Comparison of ENCODE assay signal across 13 cellular contexts in the genomic region with DNA sequence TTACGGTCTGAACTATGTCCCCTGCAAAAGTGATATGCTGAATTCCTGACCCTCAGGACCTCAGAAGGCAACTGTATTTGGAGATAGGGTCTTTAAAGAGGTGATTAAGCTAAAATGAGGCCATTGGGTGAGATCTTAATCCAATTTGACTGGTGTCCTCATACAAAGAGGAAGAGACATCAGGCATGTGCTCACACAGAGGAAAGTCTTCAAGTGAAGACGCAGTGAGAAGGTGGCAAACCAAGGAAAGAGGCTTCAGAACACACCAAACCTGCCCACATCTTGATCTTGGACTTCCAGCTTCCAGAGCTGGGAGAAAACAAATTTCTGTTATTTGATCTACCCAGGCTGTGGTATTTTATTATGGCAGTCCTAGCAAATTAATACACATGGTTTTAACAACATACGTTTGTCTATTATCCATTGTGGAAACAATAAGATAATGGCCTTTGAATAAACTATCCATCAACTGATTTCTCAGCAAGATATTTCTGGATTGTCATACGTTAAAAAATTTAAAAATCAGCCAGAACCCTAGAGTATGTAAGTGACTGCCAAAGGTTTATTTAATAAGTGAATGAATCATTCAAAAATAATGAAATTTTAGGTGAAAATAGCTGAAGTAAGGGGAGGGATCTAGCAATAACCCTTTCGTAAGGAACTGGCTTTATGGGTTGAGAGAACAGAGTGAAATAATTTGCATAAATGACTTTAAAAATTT. TPM values are rescaled to one million over a fixed set of nuclear protein-coding genes. Genes with fewer than 3 reads are reported as not detected.
DNase-seq lines count a peak whose midpoint lies in the region; ATAC-seq, FAIRE-seq and TF ChIP-seq lines count a peak whose summit lies in the region.
"Had no signal": no experiment of that assay in that cellular context is flagged by ENCODE, and none has a peak within 500 bp of the region (broad histone marks: within the 10 kb centered on the region; RNA-seq: fewer than 3 reads in every experiment).

No MANE protein-coding gene starts in this region.

- ATAC-seq in HepG2: no peak
- ATAC-seq: left ventricle myocardium superior had no signal

- H4K20me1 ChIP-seq in GM23248 (ENCODE audit: insufficient read depth) (no peaks in the 10 kb centered on the region), HepG2 (ENCODE audit: insufficient read depth, low read length) (no peaks in the 10 kb centered on the region)

- H3K27me3 ChIP-seq in GM23248 (replicated peaks; ENCODE audit: insufficient read depth): no peaks in the 10 kb centered on the region
- H3K27me3 ChIP-seq in HepG2 (ENCODE audit: control insufficient read depth in 1 of 2, insufficient read depth in 2 of 2, low read length in 2 of 2): peaks cover 0 to 18% of the 10 kb centered on the region in 2 experiments; a peak in 3 of 5 replicates
- H3K27me3 ChIP-seq in A673 (replicated peaks; ENCODE audit: insufficient read depth, low read depth, low read length, poor library complexity): no peaks in the 10 kb centered on the region
- no peaks in the 10 kb centered on the region for H3K27me3 ChIP-seq in prostate gland (replicated peaks; ENCODE audit: insufficient read depth)

- peak overlapping the region; percentile 96 for H3K27ac Mint-ChIP-seq in activated CD4-positive, alpha-beta memory T cell treated with anti-CD3 and anti-CD28 coated beads for 36 hours

- peak overlapping the region; percentile 52 for H3K4me3 Mint-ChIP-seq in activated CD4-positive, alpha-beta memory T cell treated with anti-CD3 and anti-CD28 coated beads for 36 hours

- no peaks in the 10 kb centered on the region for H3K27me3 Mint-ChIP-seq in activated CD4-positive, alpha-beta memory T cell treated with anti-CD3 and anti-CD28 coated beads for 36 hours

- TF ChIP-seq RAD21 in HepG2 (CRISPR knock-in tag; IDR thresholded peaks at IDR 0.05): no peak

- peaks cover 34% of the 10 kb centered on the region for H3F3A ChIP-seq in GM23248 (ENCODE audit: insufficient read depth)

- H2AFZ ChIP-seq in GM23248 (no peak overlapping the region), HepG2 (ENCODE audit: low read length) (no peak overlapping the region)

- in situ Hi-C loops in GM23248 (cut with MboI): no loop called here
- in situ Hi-C loops in HepG2 (cut with HindIII; ENCODE audit: extremely low pct_ligation_motif_present, low pct_unique_long_range_greater_than_20kb): no loop called here

- peaks cover 70% of the 10 kb centered on the region for H3K4me1 ChIP-seq in GM23248 (ENCODE audit: insufficient read depth)
- H3K4me1 ChIP-seq in HepG2 (ENCODE audit: insufficient read depth, low read length): no peaks in the 10 kb centered on the region
- H3K4me1 ChIP-seq in A673 (ENCODE audit: insufficient read depth, low read length, poor library complexity, severe bottlenecking): peaks cover 24% of the 10 kb centered on the region
- H3K4me1 ChIP-seq in prostate gland (replicated peaks): no peaks in the 10 kb centered on the region

- H3K4me2 ChIP-seq in GM23248 (ENCODE audit: unreplicated experiment): peak overlapping the region; percentile 40
- H3K4me2 ChIP-seq in HepG2 (ENCODE audit: low read depth, low read length): no peak overlapping the region

- H3K9me2 ChIP-seq in GM23248 (ENCODE audit: insufficient read depth): no peaks in the 10 kb centered on the region

- H3K79me2 ChIP-seq in GM23248 (ENCODE audit: insufficient read depth): peaks cover 39% of the 10 kb centered on the region
- no peaks in the 10 kb centered on the region for H3K79me2 ChIP-seq in HepG2 (ENCODE audit: insufficient read depth, low read length)

- BruUV-seq in HepG2 (replicated peaks; lab: Mats Ljungman, UMichigan): no TSS peak
- BruUV-seq in A673 (replicated peaks; lab: Mats Ljungman, UMichigan): no TSS peak

- no peak for FAIRE-seq in HepG2 (lab: Jason Lieb, UNC)

- H3K9ac ChIP-seq in GM23248 (no peak overlapping the region), HepG2 (ENCODE audit: insufficient read depth, low read depth, low read length) (no peak overlapping the region)

- peak; percentile 42 for DNase-seq in AG20443 (ENCODE audit: low spot score)
- peak; percentile 60 for DNase-seq in GM23248
- no peak for DNase-seq in activated CD4-positive, alpha-beta memory T cell treated with anti-CD3 and anti-CD28 coated beads for 36 hours
- no peak for DNase-seq in HepG2 (ENCODE audit: low spot score)
- DNase-seq in A673 (ENCODE audit: low spot score): no peak
- DNase-seq in NCI-H146 treated with DMSO at 0.1 percent for 48 hours (lab: John Stamatoyannopoulos, UW; ENCODE audit: unreplicated experiment): no peak
- no peak for DNase-seq in prostate gland (ENCODE audit: low spot score)
- DNase-seq in SW480 (ENCODE audit: low spot score): no peak
- DNase-seq: anterior cingulate cortex, KG1, left ventricle myocardium superior, NCI-H526, retina had no signal

- H3K4me3 ChIP-seq in GM23248: no peak overlapping the region
- H3K4me3 ChIP-seq in HepG2 (replicated peaks in 1 of 3; ENCODE audit: insufficient read depth in 1 of 3, low read depth in 2 of 3, low read length in 3 of 3): no peak overlapping the region
- no peak overlapping the region for H3K4me3 ChIP-seq in A673 (ENCODE audit: low read depth, low read length, poor library complexity, severe bottlenecking)
- H3K4me3 ChIP-seq in prostate gland: no peak overlapping the region

- intact Hi-C loops in activated CD4-positive, alpha-beta memory T cell treated with anti-CD3 and anti-CD28 coated beads for 36 hours (cut with micrococcal nuclease): loop anchor here (1.0 to 5.0 kb wide), 2 partner anchors 9 to 629 kb away; no protein-coding TSS in a partner anchor
- intact Hi-C loops in HepG2 (cut with micrococcal nuclease; ENCODE audit: unreplicated experiment) (no loop called here), A673 (cut with micrococcal nuclease; ENCODE audit: unreplicated experiment) (no loop called here), prostate gland (cut with DNase I) (no loop called here)

- 51 to 54% methylated on average over 5 of the region's 5 CpGs for WGBS in GM23248 (ENCODE audit: low coverage in 1 of 2, low lambda C conversion rate in 2 of 2, missing lambda C conversion rate in 2 of 2), 2 experiments
- WGBS in HepG2 (ENCODE audit: low lambda C conversion rate): 41% methylated on average over 5 of the region's 5 CpGs
- WGBS in prostate gland: 69% methylated on average over 5 of the region's 5 CpGs

- CTCF ChIA-PET in activated CD4-positive, alpha-beta memory T cell treated with anti-CD3 and anti-CD28 coated beads for 36 hours (lab: Charles Lee): interaction anchor here (0.6 to 3.0 kb wide), 9 partner anchors 9 to 107 kb away, joined by 3 to 17 read pairs (median 3); no protein-coding TSS in a partner anchor
- CTCF ChIA-PET in HepG2 (lab: Yijun Ruan, JAX; ENCODE audit: low intra/inter-chr PET ratio, low total read pairs) (no interaction called here), A673 (lab: Charles Lee) (no interaction called here)

- POLR2A ChIA-PET in activated CD4-positive, alpha-beta memory T cell treated with anti-CD3 and anti-CD28 coated beads for 36 hours (lab: Charles Lee): interaction anchor here (1.6 to 11.0 kb wide), 4 partner anchors 9 to 105 kb away, joined by 3 to 126 read pairs (median 58); partner anchors contain the start of gene GPR155
- POLR2A ChIA-PET in HepG2 (lab: Yijun Ruan, JAX) (no interaction called here), A673 (lab: Charles Lee; ENCODE audit: low non-redundant PET) (no interaction called here)

- peak overlapping the region; percentile 45 for H3K27ac ChIP-seq in GM23248
- no peak overlapping the region for H3K27ac ChIP-seq in HepG2 (ENCODE audit: extremely low read length, insufficient read depth, low read length)
- H3K27ac ChIP-seq in A673 (ENCODE audit: low read depth, low read length, poor library complexity, severe bottlenecking): no peak overlapping the region
- H3K27ac ChIP-seq in prostate gland: no peak overlapping the region

- H3K4me1 Mint-ChIP-seq in activated CD4-positive, alpha-beta memory T cell treated with anti-CD3 and anti-CD28 coated beads for 36 hours (ENCODE audit: low read depth): peaks cover 78% of the 10 kb centered on the region

- TF ChIP-seq POLR2A in HepG2 (IDR thresholded peaks at IDR 0.05; ENCODE audit: insufficient read depth in 1 of 2, low read depth in 2 of 2, low read length in 2 of 2) (no peak), prostate gland (IDR thresholded peaks at IDR 0.05) (no peak)

- H3K9me3 Mint-ChIP-seq in activated CD4-positive, alpha-beta memory T cell treated with anti-CD3 and anti-CD28 coated beads for 36 hours: no peaks in the 10 kb centered on the region

- no peaks in the 10 kb centered on the region for H3K36me3 ChIP-seq in GM23248 (ENCODE audit: low read depth)
- H3K36me3 ChIP-seq in HepG2 (replicated peaks in 1 of 2; ENCODE audit: control insufficient read depth in 1 of 2, insufficient read depth in 2 of 2, low read length in 2 of 2): no peaks in the 10 kb centered on the region
- H3K36me3 ChIP-seq in A673 (ENCODE audit: insufficient read depth, low read length, poor library complexity, severe bottlenecking): no peaks in the 10 kb centered on the region
- H3K36me3 ChIP-seq in prostate gland: no peaks in the 10 kb centered on the region

- no peaks in the 10 kb centered on the region for H3K9me3 ChIP-seq in GM23248 (ENCODE audit: low read depth)
- H3K9me3 ChIP-seq in HepG2 (ENCODE audit: low read length): no peaks in the 10 kb centered on the region
- no peaks in the 10 kb centered on the region for H3K9me3 ChIP-seq in A673 (ENCODE audit: low read depth, low read length, poor library complexity, severe bottlenecking)
- no peaks in the 10 kb centered on the region for H3K9me3 ChIP-seq in prostate gland

- no peak for TF ChIP-seq EP300 in HepG2 (IDR thresholded peaks at IDR 0.05; ENCODE audit: low read depth in 2 of 2, low read length in 2 of 2)
- TF ChIP-seq EP300 in HepG2 (CRISPR knock-in tag; IDR thresholded peaks at IDR 0.05; ENCODE audit: borderline replicate concordance): no peak

- TF ChIP-seq CTCF in HepG2 (CRISPR knock-in tag; IDR thresholded peaks at IDR 0.05) (no peak), A673 (conservative IDR thresholded peaks at IDR 0.05; ENCODE audit: low read depth, low read length) (no peak), prostate gland (IDR thresholded peaks at IDR 0.05) (no peak)

- peaks cover 30% of the 10 kb centered on the region for H3K36me3 Mint-ChIP-seq in activated CD4-positive, alpha-beta memory T cell treated with anti-CD3 and anti-CD28 coated beads for 36 hours

RNA-seq across cellular contexts. Expression of gene WIPF1, which starts 6.5 kb away (rescaled TPM):
- 20.1 and 21.4 TPM in 2 replicates for total RNA-seq in GM23248 (2014; rRNA removed; shearing (Covaris generic))
- polyA plus RNA-seq in GM23248 (2016; fragmentation: Nextera tagmentation; extraction: Ambion mirVana) (47.8 and 50.3 TPM in 2 replicates), HepG2 (2011; rRNA removed) (0.01 TPM in 1 of 2 replicates, not detected in the other)
- total RNA-seq in activated CD4-positive, alpha-beta memory T cell treated with anti-CD3 and anti-CD28 coated beads for 36 hours: 100 to 1,000 TPM; 170 to 183 TPM
- total RNA-seq in HepG2 (2016; rRNA removed; fragmentation: Illumina TruSeq; extraction: Trizol) (not detected in 2 replicates), A673 (2021) (1.1 and 1.7 TPM in 2 replicates), prostate gland (10 to 100 TPM in 1 of 2 donors, 1 to 10 TPM in 1; 7.2 to 19.0 TPM)
- not detected in 2 replicates for total RNA-seq in HepG2 (2016; cell fraction: cytosol; rRNA removed; fragmentation: Illumina TruSeq; extraction: Trizol; ENCODE audit: low read depth)
- total RNA-seq in HepG2 (2016; cell fraction: insoluble cytoplasmic fraction; rRNA removed; fragmentation: Illumina TruSeq; extraction: Trizol): not detected in 2 replicates
- total RNA-seq in HepG2 (2016; cell fraction: membrane; rRNA removed; fragmentation: Illumina TruSeq; extraction: Trizol): not detected in 2 replicates
- total RNA-seq in HepG2 (2016; cell fraction: nucleus; rRNA removed; fragmentation: Illumina TruSeq; extraction: Trizol): not detected in 2 replicates
- polyA plus RNA-seq in HepG2 (2011; cell fraction: cytosol; rRNA removed): 0.04 TPM in 1 of 2 replicates, not detected in the other
- 0.03 TPM in 1 of 2 replicates, not detected in the other for polyA plus RNA-seq in HepG2 (2011; cell fraction: nucleus; rRNA removed)
- polyA plus RNA-seq in HepG2 (2012): not detected in 2 replicates
- not detected in 2 replicates for polyA plus RNA-seq in HepG2 (2016; cell fraction: cytosol; fragmentation: Illumina TruSeq; extraction: Trizol; ENCODE audit: low read depth)
- polyA plus RNA-seq in HepG2 (2016; cell fraction: insoluble cytoplasmic fraction; fragmentation: Illumina TruSeq; extraction: Trizol; ENCODE audit: low read depth): not detected in 2 replicates
- not detected in 2 replicates for polyA plus RNA-seq in HepG2 (2016; cell fraction: membrane; fragmentation: Illumina TruSeq; extraction: Trizol; ENCODE audit: low read depth)
- polyA plus RNA-seq in HepG2 (2016; cell fraction: nucleus; fragmentation: Illumina TruSeq; extraction: Trizol; ENCODE audit: insufficient read depth, low read depth): not detected in 2 replicates
- polyA minus RNA-seq in HepG2 (2011; rRNA and poly(A)+ RNA removed; ENCODE audit: low replicate concordance): 0.16 TPM in 1 of 2 replicates, not detected in the other
- polyA minus RNA-seq in HepG2 (2011; cell fraction: cytosol; rRNA and poly(A)+ RNA removed): not detected in 2 replicates
- not detected in 2 replicates for polyA minus RNA-seq in HepG2 (2011; cell fraction: nucleus; rRNA and poly(A)+ RNA removed)

Comparison
In these comparisons a context has a peak if more than half of its experiments do, and no peak if none do; other contexts are left out.
1. DNase-seq: peak in AG20443 (single experiment) and GM23248 (single experiment); none in activated CD4-positive, alpha-beta memory T cell treated with anti-CD3 and anti-CD28 coated beads for 36 hours (single experiment), HepG2 (single experiment), A673 (single experiment), NCI-H146 treated with DMSO at 0.1 percent for 48 hours (single experiment), prostate gland (single experiment) and SW480 (single experiment).